In genomic region chr4:88035292-88035691, GRCh38 we compare ENCODE assay signal across 23 cellular contexts.
"Had no signal": no experiment of that assay in that cellular context is flagged by ENCODE, and none has a peak within 500 bp of the region (broad histone marks: within the 10 kb centered on the region; RNA-seq: fewer than 3 reads in every experiment).

No MANE protein-coding gene starts in this region.

- H3K27ac ChIP-seq: breast epithelium, PC-9, VCaP had no signal

- H3K36me3 ChIP-seq: breast epithelium had no signal

- H3K4me2 ChIP-seq: PC-9 had no signal

- H3K9me3 ChIP-seq: breast epithelium had no signal

- DNase-seq: activated CD4-positive, alpha-beta memory T cell treated with anti-CD3 and anti-CD28 coated beads for 36 hours; activated CD4-positive, alpha-beta T cell treated with anti-CD3 and anti-CD28 coated beads, Interleukin-2, amount 10 ng/mL, durations not matched to agents 7 days and 5 days; activated CD4-positive, CD25-positive, alpha-beta regulatory T cell; activated CD8-positive, alpha-beta memory T cell treated with anti-CD3 and anti-CD28 coated beads for 24 hours; activated gamma-delta T cell treated with Interleukin-2 at 50 U/mL for 16 hours; activated naive CD4-positive, alpha-beta T cell treated with anti-CD3 and anti-CD28 coated beads, Interleukin-2, amount 10 ng/mL, durations not matched to agents 7 days and 5 days; activated T-cell treated with anti-CD3 and anti-CD28 coated beads, Interleukin-2, amount 50 U/mL, for 48 hours; aorta; cortex of kidney; MM.1S; NCI-H1092 treated with DMSO at 0.1 percent for 48 hours; NCI-H1417 treated with DMSO at 0.1 percent for 48 hours; NCI-H1694 treated with DMSO at 0.1 percent for 48 hours; NCI-H2029 treated with DMSO at 0.1 percent for 48 hours; NCI-H510A treated with DMSO at 0.1 percent for 48 hours; NCI-H69; PC-9; SHP77 treated with DMSO at 0.1 percent for 48 hours; T-cell; T-helper 2 cell; T1000 had no signal

- H3K4me3 ChIP-seq: breast epithelium, PC-9 had no signal

- H2AFZ ChIP-seq: PC-9 had no signal

- H3K27me3 ChIP-seq: breast epithelium had no signal

- ATAC-seq: T-cell had no signal

- H3K4me1 ChIP-seq: breast epithelium had no signal
